In the genomic region with DNA sequence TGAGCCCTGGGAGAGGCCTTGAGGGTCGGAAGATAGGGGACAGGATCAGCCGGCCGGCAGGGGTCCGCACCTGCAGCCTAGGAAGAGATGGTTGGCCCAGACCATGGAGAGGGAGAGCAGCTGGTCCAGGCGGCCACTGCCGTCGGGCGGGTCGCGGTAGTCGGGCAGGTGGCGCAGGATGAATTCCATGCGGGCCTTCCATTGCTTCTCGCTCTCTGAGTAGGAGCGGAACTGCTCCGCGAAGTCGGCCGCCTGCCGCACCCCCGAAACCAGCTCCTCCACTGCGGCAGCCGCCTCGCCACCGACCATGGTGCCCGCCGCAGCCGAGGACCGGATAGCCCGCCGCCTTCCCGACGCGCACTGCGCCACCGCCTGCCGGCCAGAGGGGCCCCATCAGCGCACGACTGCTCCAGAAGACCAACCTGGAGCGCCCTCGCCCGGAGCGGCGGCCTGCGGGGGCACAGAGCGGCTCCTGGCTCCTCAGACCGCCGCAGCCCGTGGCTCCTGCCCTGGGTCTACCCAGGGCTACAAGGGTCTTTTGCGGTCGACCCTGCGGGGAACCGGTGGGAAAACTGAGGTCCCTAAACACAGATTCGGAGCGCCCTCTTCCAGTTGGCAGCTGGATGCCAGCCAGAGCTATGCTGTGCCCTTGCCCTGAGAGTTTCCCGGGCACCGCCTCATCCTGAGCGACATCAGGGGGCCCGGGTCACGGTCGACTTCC, we compare ENCODE assay signal across 8 cellular contexts. TPM values are rescaled to one million over a fixed set of nuclear protein-coding genes. Genes with fewer than 3 reads are reported as not detected.
A peak's percentile ranks its signal among the peaks of the same experiment; 100 is the strongest.
DNase-seq lines count a peak whose midpoint lies in the region; ATAC-seq lines count a peak whose summit lies in the region.

A gene with protein sequence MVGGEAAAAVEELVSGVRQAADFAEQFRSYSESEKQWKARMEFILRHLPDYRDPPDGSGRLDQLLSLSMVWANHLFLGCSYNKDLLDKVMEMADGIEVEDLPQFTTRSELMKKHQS (minus strand): TSS at position 336 of the 721 bp plus-strand sequence. CDS start 27 bp downstream, at position 309.

- no peaks in the 10 kb centered on the region for H3K36me3 ChIP-seq in mesendoderm (ENCODE audit: control insufficient read depth, insufficient read depth, low read length)

- H3K4me2 ChIP-seq in mesendoderm (ENCODE audit: low read length), result peak within 1 kb of the TSS; percentile 79

- H3K56ac ChIP-seq in mesendoderm (ENCODE audit: low read length), result peak within 1 kb of the TSS; percentile 95

- DNase-seq in COR-L47 (lab: John Stamatoyannopoulos, UW) (peak; percentile 82), HS-27A (ENCODE audit: low read depth) (peak; percentile 51), NOMO-1 (lab: John Stamatoyannopoulos, UW; ENCODE audit: unreplicated experiment in 2 of 2) (peak; percentile 86 to 92), mesendoderm (peak; percentile 93)
- peak; percentile 78 to 83 (median 79) for DNase-seq in activated CD8-positive, alpha-beta memory T cell treated with anti-CD3 and anti-CD28 coated beads for 48 hours (ENCODE audit: low read depth in 2 of 3, low spot score in 2 of 3)
- peak; percentile 86 to 89 (median 88) for DNase-seq in effector memory CD8-positive, alpha-beta T cell
- peak; percentile 77 for DNase-seq in stimulated activated CD8-positive, alpha-beta memory T cell treated with anti-CD3 and anti-CD28 coated beads, Interleukin-15, amount 100 ng/mL, for 1 hour (ENCODE audit: low read depth)

- peak within 1 kb of the TSS; percentile 87 for H4K8ac ChIP-seq in mesendoderm (ENCODE audit: low read depth, low read length)

- H3K4ac ChIP-seq in mesendoderm (ENCODE audit: low read depth, low read length), result peak within 1 kb of the TSS; percentile 38

- H3K9ac ChIP-seq in mesendoderm (ENCODE audit: low read length), result peak within 1 kb of the TSS; percentile 95

- no peaks in the 10 kb centered on the region for H3K27me3 Mint-ChIP-seq in effector memory CD8-positive, alpha-beta T cell

- H3K4me3 Mint-ChIP-seq in effector memory CD8-positive, alpha-beta T cell, result peak within 1 kb of the TSS; percentile 96 to 97

- peak within 1 kb of the TSS; percentile 93 for H3K4me3 ChIP-seq in mesendoderm (ENCODE audit: low read length)

- peak within 1 kb of the TSS; percentile 73 for H3K27ac ChIP-seq in mesendoderm (ENCODE audit: low read depth, low read length)

- peak; percentile 96 for ATAC-seq in GM19467 (IDR thresholded peaks at IDR 0.05; ENCODE audit: unreplicated experiment)
- ATAC-seq in effector memory CD8-positive, alpha-beta T cell (replicated peaks), result peak; percentile 98

- H3K27me3 ChIP-seq in mesendoderm (ENCODE audit: insufficient read depth, low read length, poor library complexity), result no peaks in the 10 kb centered on the region

- H2BK5ac ChIP-seq in mesendoderm (ENCODE audit: low read length), result peak within 1 kb of the TSS; percentile 4

- H3K23ac ChIP-seq in mesendoderm (ENCODE audit: low read length), result peak within 1 kb of the TSS; percentile 92

- no peaks in the 10 kb centered on the region for H3K9me3 Mint-ChIP-seq in effector memory CD8-positive, alpha-beta T cell

- H3K18ac ChIP-seq in mesendoderm (ENCODE audit: low read length), result peak within 1 kb of the TSS; percentile 35

- peaks cover 14 to 32% of the 10 kb centered on the region in 2 donors for H3K4me1 Mint-ChIP-seq in effector memory CD8-positive, alpha-beta T cell (ENCODE audit: low read depth in 2 of 2)

- H4K5ac ChIP-seq in mesendoderm (ENCODE audit: low read length), result no peak within 1 kb of the TSS

- peak within 1 kb of the TSS; percentile 94 to 98 for H3K27ac Mint-ChIP-seq in effector memory CD8-positive, alpha-beta T cell

- peak within 1 kb of the TSS; percentile 1 for H2BK15ac ChIP-seq in mesendoderm (replicated peaks; ENCODE audit: low read depth)

- H2BK120ac ChIP-seq in mesendoderm (ENCODE audit: low read depth, low read length), result no peak within 1 kb of the TSS

- peaks cover 6% of the 10 kb centered on the region for H3K79me1 ChIP-seq in mesendoderm (ENCODE audit: low read length)

- H3K4me1 ChIP-seq in mesendoderm (ENCODE audit: control insufficient read depth, low read depth, low read length), result peaks cover 12% of the 10 kb centered on the region

- peaks cover 10% of the 10 kb centered on the region for H3K79me2 ChIP-seq in mesendoderm (ENCODE audit: control insufficient read depth, insufficient read depth, low read length)

- H3K36me3 Mint-ChIP-seq in effector memory CD8-positive, alpha-beta T cell (ENCODE audit: insufficient read depth), result peaks cover 8% of the 10 kb centered on the region

- H2AK5ac ChIP-seq in mesendoderm (ENCODE audit: low read length), result peak within 1 kb of the TSS; percentile 62

- no CpG with 5 or more reads among the region's 61 CpGs for WGBS in mesendoderm (ENCODE audit: extremely low coverage, insufficient coverage, low lambda C conversion rate)

RNA-seq across cellular contexts. Expression of the gene that starts here (rescaled TPM):
- polyA plus RNA-seq in mesendoderm (2013, experiment 1 of 2), result 57.0 TPM
- 58.8 TPM for polyA plus RNA-seq in mesendoderm (2013, experiment 2 of 2)

Comparison
In these comparisons a context has a peak if more than half of its experiments do, and no peak if none do; other contexts are left out.
1. Peak in every context shown above with its lines: DNase-seq, ATAC-seq, H3K4me3 ChIP-seq and H3K27ac ChIP-seq.